Comparison of ENCODE assay signal across 1 cellular context in the genomic region with DNA sequence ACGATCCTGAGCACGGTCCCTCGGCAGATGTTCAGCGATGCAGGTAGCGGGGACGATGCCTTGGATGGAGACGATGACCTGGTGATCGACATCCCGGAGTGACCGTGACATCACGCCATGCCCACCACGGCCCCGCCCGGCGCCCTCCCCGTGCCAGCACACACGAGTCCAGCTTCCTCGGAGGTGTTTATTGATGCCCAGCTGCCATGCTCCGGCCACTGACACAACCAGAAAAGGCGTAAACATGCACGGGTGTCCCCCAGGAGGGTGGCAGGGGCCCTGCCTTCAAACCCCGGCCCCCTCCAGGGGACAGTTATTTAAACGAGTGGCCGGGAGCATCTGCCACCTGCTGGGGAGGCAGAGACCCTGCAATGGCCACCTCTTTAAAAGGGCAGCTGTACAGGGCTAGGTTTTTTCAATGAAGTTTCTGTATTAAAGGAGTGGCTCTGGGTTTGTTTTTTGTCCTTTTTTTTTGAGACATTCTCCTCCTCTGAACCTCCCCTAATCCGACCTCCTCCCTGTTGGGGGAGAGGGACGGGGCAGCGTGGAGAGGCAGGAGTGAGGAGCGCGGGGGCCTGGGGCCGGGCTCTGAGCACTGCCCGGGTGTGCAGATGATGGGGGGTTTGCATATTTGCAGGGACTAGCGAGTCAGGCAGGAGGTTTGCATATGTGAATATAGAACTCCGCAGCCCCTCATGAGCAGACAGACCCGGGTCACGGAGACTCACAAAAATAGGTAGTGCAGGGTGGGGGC.
TF ChIP-seq lines count a peak whose summit lies in the region.

No MANE protein-coding gene starts in this region.

TF ChIP-seq in H1, 55 proteins besides CTCF, POLR2A, EP300 and RAD21:
- TF ChIP-seq SUZ12 (IDR thresholded peaks at IDR 0.05; ENCODE audit: low read length): no peak
- TF ChIP-seq YY1 (IDR thresholded peaks at IDR 0.05; ENCODE audit: low read depth, low read length): peak; percentile 85
TF ChIP-seq in H1: peak in this region for 1.
